Comparison of ENCODE assay signal across 8 cellular contexts in genomic region chr4:3442959-3443749, GRCh38. TPM values are rescaled to one million over a fixed set of nuclear protein-coding genes. Genes with fewer than 3 reads are reported as not detected.
A peak's percentile ranks its signal among the peaks of the same experiment; 100 is the strongest.
DNase-seq lines count a peak whose midpoint lies in the region; ATAC-seq and TF ChIP-seq lines count a peak whose summit lies in the region.

No MANE protein-coding gene starts in this region.

- TF ChIP-seq POLR2A in suprapubic skin (IDR thresholded peaks at IDR 0.05) = no peak

- H3K9me3 ChIP-seq in naive thymus-derived CD4-positive, alpha-beta T cell (ENCODE audit: control insufficient read depth in 2 of 3, low read length in 3 of 3) = no peaks in the 10 kb centered on the region
- H3K9me3 ChIP-seq in suprapubic skin = no peaks in the 10 kb centered on the region

- peaks cover 0 to 7% of the 10 kb centered on the region in 2 donors for H3K4me1 ChIP-seq in naive thymus-derived CD4-positive, alpha-beta T cell (ENCODE audit: control insufficient read depth in 2 of 2, insufficient read depth in 2 of 2, low read length in 2 of 2)
- peaks cover 27% of the 10 kb centered on the region for H3K4me1 ChIP-seq in suprapubic skin

- CTCF ChIA-PET in naive thymus-derived CD4-positive, alpha-beta T cell (lab: Charles Lee) = interaction anchor here (0.6 to 2.1 kb wide), 5 partner anchors 10 to 249 kb away, joined by 3 to 5 read pairs (median 3); no protein-coding TSS in a partner anchor

- H3K27me3 ChIP-seq in naive thymus-derived CD4-positive, alpha-beta T cell (ENCODE audit: control insufficient read depth in 2 of 2, insufficient read depth in 2 of 2, low read length in 2 of 2) = no peaks in the 10 kb centered on the region
- H3K27me3 ChIP-seq in suprapubic skin = peaks cover 7% of the 10 kb centered on the region

- TF ChIP-seq EP300 in suprapubic skin (IDR thresholded peaks at IDR 0.05) = no peak

- 26% methylated on average over 15 of the region's 36 CpGs for WGBS in suprapubic skin

- H3K27ac ChIP-seq in naive thymus-derived CD4-positive, alpha-beta T cell (ENCODE audit: low read depth, low read length) = no peak overlapping the region
- no peak overlapping the region for H3K27ac ChIP-seq in suprapubic skin

- peak; percentile 94 to 98 for TF ChIP-seq CTCF in suprapubic skin (IDR thresholded peaks at IDR 0.05)

- POLR2A ChIA-PET in naive thymus-derived CD4-positive, alpha-beta T cell (lab: Charles Lee) = no interaction called here

- no peak overlapping the region for H3K4me3 ChIP-seq in naive thymus-derived CD4-positive, alpha-beta T cell (ENCODE audit: low read length)
- H3K4me3 ChIP-seq in suprapubic skin = no peak overlapping the region

- H3K36me3 ChIP-seq in naive thymus-derived CD4-positive, alpha-beta T cell (ENCODE audit: control insufficient read depth in 2 of 3, insufficient read depth in 3 of 3, low read length in 3 of 3) = no peaks in the 10 kb centered on the region
- no peaks in the 10 kb centered on the region for H3K36me3 ChIP-seq in suprapubic skin

- no peak overlapping the region for H3K27ac Mint-ChIP-seq in naive thymus-derived CD4-positive, alpha-beta T cell

- H3K9me3 Mint-ChIP-seq in naive thymus-derived CD4-positive, alpha-beta T cell = no peaks in the 10 kb centered on the region

- H3K4me1 Mint-ChIP-seq in naive thymus-derived CD4-positive, alpha-beta T cell = no peaks in the 10 kb centered on the region

- peak; percentile 73 for ATAC-seq in naive thymus-derived CD4-positive, alpha-beta T cell

- intact Hi-C loops in naive thymus-derived CD4-positive, alpha-beta T cell (cut with micrococcal nuclease) = loop anchor here (1.0 to 5.0 kb wide), 5 partner anchors 97 to 337 kb away; no protein-coding TSS in a partner anchor

- no peak overlapping the region for H3K4me3 Mint-ChIP-seq in naive thymus-derived CD4-positive, alpha-beta T cell

- no peaks in the 10 kb centered on the region for H3K27me3 Mint-ChIP-seq in naive thymus-derived CD4-positive, alpha-beta T cell

- no peaks in the 10 kb centered on the region for H3K36me3 Mint-ChIP-seq in naive thymus-derived CD4-positive, alpha-beta T cell

- DNase-seq in AG20443 (ENCODE audit: low spot score) (peak; percentile 89), GM19238 (ENCODE audit: insufficient read length, low spot score) (peak; percentile 94), NAMALWA (ENCODE audit: low spot score) (peak; percentile 75), ecto neural progenitor cell (ENCODE audit: low spot score) (peak; percentile 81), suprapubic skin (ENCODE audit: low spot score in 2 of 2) (no peak), DMS114 treated with DMSO at 0.1 percent for 48 hours (lab: John Stamatoyannopoulos, UW; ENCODE audit: unreplicated experiment) (no peak)
- peak; percentile 49 to 50 for DNase-seq in activated CD4-positive, alpha-beta T cell treated with anti-CD3 and anti-CD28 coated beads, Interleukin-2, amount 50 U/mL, for 24 hours (ENCODE audit: low read depth in 1 of 2, low spot score in 1 of 2)
- peak; percentile 40 to 83 (median 69) for DNase-seq in naive thymus-derived CD4-positive, alpha-beta T cell

RNA-seq across cellular contexts. Expression of gene HGFAC, which starts 1.4 kb away (rescaled TPM):
- total RNA-seq in naive thymus-derived CD4-positive, alpha-beta T cell = under 1 TPM in 2 of 5 experiments, not detected in 3; 0.54 to 0.82 TPM
- not detected for polyA plus RNA-seq in naive thymus-derived CD4-positive, alpha-beta T cell
- total RNA-seq in suprapubic skin = not detected

RNA-seq across cellular contexts. Expression of gene DOK7, which starts 20.0 kb away (rescaled TPM):
- total RNA-seq in naive thymus-derived CD4-positive, alpha-beta T cell = not detected
- polyA plus RNA-seq in naive thymus-derived CD4-positive, alpha-beta T cell = not detected
- total RNA-seq in suprapubic skin = 10 to 100 TPM in 1 of 4 donors, 1 to 10 TPM in 3; 1.7 to 11.2 (median 2.6) TPM

Comparison
In these comparisons a context has a peak if more than half of its experiments do, and no peak if none do; other contexts are left out.
1. DNase-seq: peak in AG20443 (single experiment), GM19238 (single experiment), NAMALWA (single experiment), activated CD4-positive, alpha-beta T cell treated with anti-CD3 and anti-CD28 coated beads, Interleukin-2, amount 50 U/mL, for 24 hours (2 of 2), ecto neural progenitor cell (single experiment) and naive thymus-derived CD4-positive, alpha-beta T cell (9 of 9); none in suprapubic skin (0 of 2) and DMS114 treated with DMSO at 0.1 percent for 48 hours (single experiment).